In the genomic region with DNA sequence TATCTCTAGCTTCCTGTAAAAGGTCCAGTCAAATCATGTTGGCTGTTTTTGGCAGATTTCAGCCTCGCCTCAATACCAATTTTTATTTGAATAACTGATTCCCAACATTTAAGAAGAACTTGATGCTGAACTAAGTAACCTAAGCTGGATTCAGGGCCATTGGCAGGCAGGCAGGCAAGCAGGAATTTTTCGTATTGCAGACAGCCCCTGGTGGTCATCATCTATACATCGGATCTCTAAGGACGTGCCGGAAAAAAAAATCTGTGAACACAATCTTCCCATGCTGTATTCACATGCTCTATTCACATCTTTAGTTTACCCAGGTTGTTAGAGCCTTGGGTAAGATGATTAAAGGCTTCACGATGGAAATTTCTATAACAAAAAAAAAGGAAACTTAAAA, we compare ENCODE assay signal across 13 cellular contexts. TPM values are rescaled to one million over a fixed set of nuclear protein-coding genes. Genes with fewer than 3 reads are reported as not detected.
DNase-seq lines count a peak whose midpoint lies in the region; ATAC-seq and TF ChIP-seq lines count a peak whose summit lies in the region.
"Had no signal": no experiment of that assay in that cellular context is flagged by ENCODE, and none has a peak within 500 bp of the region (broad histone marks: within the 10 kb centered on the region; RNA-seq: fewer than 3 reads in every experiment).

No MANE protein-coding gene starts in this region.

- no peaks in the 10 kb centered on the region for H3K4me1 Mint-ChIP-seq in nephron
- peaks cover 22% of the 10 kb centered on the region for H3K4me1 Mint-ChIP-seq in activated CD4-positive, alpha-beta T cell treated with anti-CD3 and anti-CD28 coated beads, Interleukin-2, amount 10 ng/mL, durations not matched to agents 7 days and 5 days

- H3K36me3 Mint-ChIP-seq in nephron (ENCODE audit: low read depth): peaks cover 51% of the 10 kb centered on the region
- peaks cover 37% of the 10 kb centered on the region for H3K36me3 Mint-ChIP-seq in activated CD4-positive, alpha-beta T cell treated with anti-CD3 and anti-CD28 coated beads, Interleukin-2, amount 10 ng/mL, durations not matched to agents 7 days and 5 days (ENCODE audit: low read depth)

- H3K27ac Mint-ChIP-seq in nephron: peak overlapping the region in 1 of 3 experiments; percentile 60
- H3K27ac Mint-ChIP-seq in activated CD4-positive, alpha-beta T cell treated with anti-CD3 and anti-CD28 coated beads, Interleukin-2, amount 10 ng/mL, durations not matched to agents 7 days and 5 days: no peak overlapping the region

- DNase-seq in G401 (ENCODE audit: low spot score) (peak; percentile 7), NCI-H69 (lab: John Stamatoyannopoulos, UW) (peak; percentile 28), dermis blood vessel endothelial cell (peak; percentile 45), GDM1 (lab: John Stamatoyannopoulos, UW) (no peak)
- DNase-seq in activated CD4-positive, alpha-beta T cell treated with anti-CD3 and anti-CD28 coated beads, Interleukin-2, amount 10 ng/mL, durations not matched to agents 7 days and 5 days: no peak
- DNase-seq: activated CD4-positive, CD25-positive, alpha-beta regulatory T cell treated with anti-CD3 and anti-CD28 coated beads, Interleukin-2, amount 50 U/mL, for 72 hours; activated naive CD4-positive, alpha-beta T cell; GF-D8; NCI-H1694 treated with DMSO at 0.1 percent for 48 hours; right cardiac atrium; uterus had no signal

- ATAC-seq in HG02870 (IDR thresholded peaks at IDR 0.05; ENCODE audit: unreplicated experiment): no peak
- ATAC-seq: right cardiac atrium had no signal

- no peak overlapping the region for H3K4me3 Mint-ChIP-seq in nephron
- H3K4me3 Mint-ChIP-seq in activated CD4-positive, alpha-beta T cell treated with anti-CD3 and anti-CD28 coated beads, Interleukin-2, amount 10 ng/mL, durations not matched to agents 7 days and 5 days: no peak overlapping the region

- H3K27me3 Mint-ChIP-seq in nephron (ENCODE audit: low read depth): no peaks in the 10 kb centered on the region
- no peaks in the 10 kb centered on the region for H3K27me3 Mint-ChIP-seq in activated CD4-positive, alpha-beta T cell treated with anti-CD3 and anti-CD28 coated beads, Interleukin-2, amount 10 ng/mL, durations not matched to agents 7 days and 5 days

- no peaks in the 10 kb centered on the region for H3K9me3 Mint-ChIP-seq in nephron
- H3K9me3 Mint-ChIP-seq in activated CD4-positive, alpha-beta T cell treated with anti-CD3 and anti-CD28 coated beads, Interleukin-2, amount 10 ng/mL, durations not matched to agents 7 days and 5 days: no peaks in the 10 kb centered on the region

- peak; percentile 35 to 44 (median 39) for TF ChIP-seq CTCF in nephron (IDR thresholded peaks at IDR 0.05; ENCODE audit: unreplicated experiment in 3 of 3)

- CTCF ChIA-PET in activated CD4-positive, alpha-beta T cell treated with anti-CD3 and anti-CD28 coated beads, Interleukin-2, amount 10 ng/mL, durations not matched to agents 7 days and 5 days (lab: Charles Lee): interaction anchor here (0.6 to 11.1 kb wide), 2 partner anchors 230 to 245 kb away, joined by 3 to 130 read pairs; no protein-coding TSS in a partner anchor

- in situ Hi-C loops in G401 (cut with HindIII; ENCODE audit: low sequenced_read_pairs): no loop called here

- POLR2A ChIA-PET in activated CD4-positive, alpha-beta T cell treated with anti-CD3 and anti-CD28 coated beads, Interleukin-2, amount 10 ng/mL, durations not matched to agents 7 days and 5 days (lab: Charles Lee): no interaction called here

RNA-seq across cellular contexts. Expression of a gene that starts 7.0 kb away (rescaled TPM):
- 4.4 and 8.9 TPM in 2 replicates for total RNA-seq in G401 (2014; rRNA removed; shearing (Covaris generic))
- 4.2 and 5.3 TPM in 2 replicates for total RNA-seq in dermis blood vessel endothelial cell
- 10 to 100 TPM in 1 of 2 experiments, 1 to 10 TPM in 1; 9.8 to 11.3 TPM for total RNA-seq in activated CD4-positive, alpha-beta T cell treated with anti-CD3 and anti-CD28 coated beads, Interleukin-2, amount 10 ng/mL, durations not matched to agents 7 days and 5 days

Comparison
In these comparisons a context has a peak if more than half of its experiments do, and no peak if none do; other contexts are left out.
1. DNase-seq: peak in G401 (single experiment), NCI-H69 (single experiment) and dermis blood vessel endothelial cell (single experiment); none in activated CD4-positive, alpha-beta T cell treated with anti-CD3 and anti-CD28 coated beads, Interleukin-2, amount 10 ng/mL, durations not matched to agents 7 days and 5 days (single experiment) and GDM1 (single experiment).